Comparison of ENCODE assay signal across 16 cellular contexts in the genomic region with DNA sequence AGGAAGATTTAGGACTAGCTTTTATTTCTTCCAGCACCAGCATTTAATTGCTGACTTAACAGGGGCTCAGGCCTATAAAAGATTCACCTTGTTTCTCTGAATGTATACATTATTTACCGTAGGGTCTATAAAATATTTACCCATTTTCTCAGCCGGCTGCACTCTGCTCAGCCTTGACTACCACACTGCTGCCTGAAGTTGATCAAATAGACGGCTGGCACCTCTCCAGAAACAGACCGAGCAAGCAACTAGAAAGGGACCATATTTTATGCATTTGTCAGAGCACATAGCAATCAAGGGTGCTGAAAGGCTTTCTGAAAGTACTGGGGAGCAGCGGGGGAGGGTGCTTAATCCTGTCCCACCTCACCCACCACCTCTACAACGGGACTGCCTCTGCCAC.
DNase-seq lines count a peak whose midpoint lies in the region; ATAC-seq and TF ChIP-seq lines count a peak whose summit lies in the region.
"Had no signal": no experiment of that assay in that cellular context is flagged by ENCODE, and none has a peak within 500 bp of the region (broad histone marks: within the 10 kb centered on the region; RNA-seq: fewer than 3 reads in every experiment).

No MANE protein-coding gene starts in this region.

- WGBS in gastroesophageal sphincter (ENCODE audit: low coverage in 1 of 2), 2 donors: 50 to 59% methylated on average over 5 to 6 of the region's 6 CpGs

- DNase-seq in DMS153 treated with DMSO at 0.1 percent for 48 hours (lab: John Stamatoyannopoulos, UW; ENCODE audit: unreplicated experiment): peak; percentile 90
- DNase-seq in NCI-H1930 (lab: John Stamatoyannopoulos, UW): peak; percentile 41 to 70
- DNase-seq in SHP77 (lab: John Stamatoyannopoulos, UW): peak; percentile 70 to 88
- no peak for DNase-seq in left lobe of liver (ENCODE audit: low spot score)
- DNase-seq in cortex of kidney (lab: John Stamatoyannopoulos, UW): no peak
- no peak for DNase-seq in putamen (ENCODE audit: low spot score)
- DNase-seq: activated gamma-delta T cell; dorsolateral prefrontal cortex; lower lobe of right lung; PC-3; stimulated activated CD4-positive, alpha-beta T cell treated with anti-CD3 and anti-CD28 coated beads, Interleukin-4, amount 100 ng/mL, for 1 hour; upper lobe of left lung had no signal

- TF ChIP-seq POLR2A in gastroesophageal sphincter (IDR thresholded peaks at IDR 0.05): no peak

- ATAC-seq in left lobe of liver (peak; percentile 31), HG03196 (IDR thresholded peaks at IDR 0.05; ENCODE audit: unreplicated experiment) (no peak), gastroesophageal sphincter (no peak)
- ATAC-seq: natural killer cell treated with Interleukin-12 subunit alpha and Interleukin-12 subunit beta and Interleukin-15 and Interleukin-18, amount 100 ng/mL, for 72 hours; PC-3; SK-N-SH treated with all-trans-retinoic acid at 6 μM for 48 hours had no signal

- no peaks in the 10 kb centered on the region for H3K36me3 ChIP-seq in gastroesophageal sphincter
- H3K36me3 ChIP-seq: lower lobe of right lung, upper lobe of left lung had no signal

- H3K27me3 ChIP-seq in gastroesophageal sphincter: no peaks in the 10 kb centered on the region
- H3K27me3 ChIP-seq: upper lobe of left lung had no signal

- H3K27ac ChIP-seq in gastroesophageal sphincter: no peak overlapping the region
- H3K27ac ChIP-seq: dorsolateral prefrontal cortex, lower lobe of right lung, upper lobe of left lung had no signal

- no peak for TF ChIP-seq CTCF in gastroesophageal sphincter (IDR thresholded peaks at IDR 0.05)

- no peak for TF ChIP-seq EP300 in gastroesophageal sphincter (IDR thresholded peaks at IDR 0.05)

- peaks cover 0 to 22% (median 0%) of the 10 kb centered on the region in 3 donors for H3K4me1 ChIP-seq in gastroesophageal sphincter
- H3K4me1 ChIP-seq: lower lobe of right lung had no signal

- H3K4me3 ChIP-seq in gastroesophageal sphincter: no peak overlapping the region
- H3K4me3 ChIP-seq: dorsolateral prefrontal cortex, lower lobe of right lung, upper lobe of left lung had no signal

- no peaks in the 10 kb centered on the region for H3K9me3 ChIP-seq in gastroesophageal sphincter
- H3K9me3 ChIP-seq: lower lobe of right lung, upper lobe of left lung had no signal

Comparison
In these comparisons a context has a peak if more than half of its experiments do, and no peak if none do; other contexts are left out.
1. DNase-seq: peak in DMS153 treated with DMSO at 0.1 percent for 48 hours (single experiment), NCI-H1930 (2 of 2) and SHP77 (2 of 2); none in left lobe of liver (single experiment), cortex of kidney (single experiment) and putamen (single experiment).